ENCODE assay signal across 9 cellular contexts in the genomic region with DNA sequence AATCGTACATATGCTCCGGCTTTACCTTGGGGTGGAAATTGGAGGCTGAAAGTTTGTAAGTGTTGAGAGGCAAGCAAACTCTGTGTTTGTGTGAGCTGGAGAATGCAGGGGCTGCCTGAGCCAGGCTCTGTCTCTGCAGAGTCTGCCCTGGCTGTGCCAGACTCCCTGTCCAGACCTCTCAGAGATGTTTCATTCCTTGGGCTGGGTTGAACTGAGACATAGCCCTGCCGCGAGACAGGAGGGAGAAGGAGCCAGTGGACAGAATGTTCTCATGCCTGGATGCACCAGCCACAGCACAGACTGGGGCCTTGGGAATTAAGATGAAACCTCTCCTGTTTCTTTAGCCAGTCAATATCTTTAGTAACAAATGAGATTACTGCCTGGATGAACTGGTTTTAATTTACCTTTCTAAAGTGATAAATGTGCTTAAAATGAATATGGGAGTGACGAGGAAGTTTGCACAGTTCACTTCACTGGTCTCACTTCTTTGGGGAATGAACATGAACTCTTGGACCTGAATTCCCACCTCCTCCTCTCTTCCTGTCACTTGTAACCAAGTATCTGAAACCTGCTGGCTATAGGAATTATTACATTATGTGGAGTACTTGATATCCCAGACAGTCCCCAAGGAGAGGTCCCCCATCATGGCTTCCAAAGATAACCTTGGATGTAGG. TPM values are rescaled to one million over a fixed set of nuclear protein-coding genes. Genes with fewer than 3 reads are reported as not detected.
A peak's percentile ranks its signal among the peaks of the same experiment; 100 is the strongest.
DNase-seq lines count a peak whose midpoint lies in the region; ATAC-seq, FAIRE-seq and TF ChIP-seq lines count a peak whose summit lies in the region.
"Had no signal": no experiment of that assay in that cellular context is flagged by ENCODE, and none has a peak within 500 bp of the region (broad histone marks: within the 10 kb centered on the region; RNA-seq: fewer than 3 reads in every experiment).

No MANE protein-coding gene starts in this region.

- no peaks in the 10 kb centered on the region for H3K79me2 ChIP-seq in HCT116 (ENCODE audit: insufficient read depth, low read length)

- FAIRE-seq in small intestine (lab: Jason Lieb, UNC): no peak

- DNase-seq in HCT116 (ENCODE audit: low read depth, low spot score) (no peak), adipocyte (ENCODE audit: low read depth) (peak; percentile 67), kidney tubule cell (ENCODE audit: low spot score) (peak; percentile 54), small intestine (no peak), NCI-H345 treated with DMSO at 0.1 percent for 48 hours (lab: John Stamatoyannopoulos, UW; ENCODE audit: unreplicated experiment) (no peak)
- DNase-seq in T-helper 2 cell treated with Interferon-gamma antibody and Interleukin-4, amounts not matched to agents 5 μg/mL and 100 μg/mL, for 36 hours (ENCODE audit: low spot score): no peak
- DNase-seq: NCI-H187 had no signal

- no peak overlapping the region for H3K27ac ChIP-seq in HCT116 (ENCODE audit: low read depth, low read length)
- H3K27ac ChIP-seq in small intestine (ENCODE audit: low read depth in 1 of 2, low read length in 1 of 2): peak overlapping the region; percentile 45 to 94

- H3K4me1 ChIP-seq in HCT116 (ENCODE audit: control insufficient read depth in 1 of 2, insufficient read depth in 2 of 2, low read length in 2 of 2): peaks cover 26 to 31% of the 10 kb centered on the region in 2 experiments
- peaks cover 95% of the 10 kb centered on the region for H3K4me1 ChIP-seq in adipocyte (ENCODE audit: control insufficient read depth, insufficient read depth, low read length)
- peaks cover 24 to 44% of the 10 kb centered on the region in 2 donors for H3K4me1 ChIP-seq in small intestine (ENCODE audit: control insufficient read depth in 2 of 2, insufficient read depth in 1 of 2, low read depth in 1 of 2, low read length in 1 of 2)

- H4K20me1 ChIP-seq in HCT116 (ENCODE audit: insufficient read depth): no peaks in the 10 kb centered on the region

- peaks cover 3% of the 10 kb centered on the region for H3K36me3 Mint-ChIP-seq in T-helper 2 cell treated with Interferon-gamma antibody and Interleukin-4, amounts not matched to agents 5 μg/mL and 100 μg/mL, for 36 hours (ENCODE audit: low read depth)

- TF ChIP-seq RAD21 in HCT116 (IDR thresholded peaks at IDR 0.05; ENCODE audit: low read depth): no peak

- no peaks in the 10 kb centered on the region for H3K27me3 Mint-ChIP-seq in T-helper 2 cell treated with Interferon-gamma antibody and Interleukin-4, amounts not matched to agents 5 μg/mL and 100 μg/mL, for 36 hours (ENCODE audit: low read depth)

- H3K36me3 ChIP-seq in HCT116 (ENCODE audit: control insufficient read depth in 1 of 2, insufficient read depth in 2 of 2, low read length in 2 of 2) (no peaks in the 10 kb centered on the region), adipocyte (ENCODE audit: control insufficient read depth, insufficient read depth, low read length, severe bottlenecking) (no peaks in the 10 kb centered on the region), small intestine (ENCODE audit: control insufficient read depth in 2 of 2, insufficient read depth in 2 of 2, low read length in 2 of 2) (no peaks in the 10 kb centered on the region)

- CTCF ChIA-PET in HCT116 (lab: Charles Lee): no interaction called here

- H3K27ac Mint-ChIP-seq in T-helper 2 cell treated with Interferon-gamma antibody and Interleukin-4, amounts not matched to agents 5 μg/mL and 100 μg/mL, for 36 hours: no peak overlapping the region

- intact Hi-C loops in HCT116 (cut with micrococcal nuclease): no loop called here

- H3K4me1 Mint-ChIP-seq in T-helper 2 cell treated with Interferon-gamma antibody and Interleukin-4, amounts not matched to agents 5 μg/mL and 100 μg/mL, for 36 hours (ENCODE audit: low read depth): peaks cover 61% of the 10 kb centered on the region

- H3K9me3 ChIP-seq in HCT116 (ENCODE audit: control insufficient read depth in 1 of 2, insufficient read depth in 1 of 2, low read depth in 1 of 2, low read length in 2 of 2) (no peaks in the 10 kb centered on the region), adipocyte (ENCODE audit: control insufficient read depth, low read length) (no peaks in the 10 kb centered on the region), small intestine (ENCODE audit: control insufficient read depth, low read depth) (no peaks in the 10 kb centered on the region)

- no peaks in the 10 kb centered on the region for H3K9me3 Mint-ChIP-seq in T-helper 2 cell treated with Interferon-gamma antibody and Interleukin-4, amounts not matched to agents 5 μg/mL and 100 μg/mL, for 36 hours

- H3K9ac ChIP-seq in HCT116 (ENCODE audit: low read length) (no peak overlapping the region), adipocyte (ENCODE audit: low read length) (peak overlapping the region; percentile 86)

- H3K4me2 ChIP-seq in HCT116 (ENCODE audit: low read length): peak overlapping the region; percentile 18

- 24 to 39% (median 39%) methylated on average over 5 of the region's 5 CpGs for WGBS in small intestine, 3 donors

- no peak overlapping the region for H3K4me3 Mint-ChIP-seq in T-helper 2 cell treated with Interferon-gamma antibody and Interleukin-4, amounts not matched to agents 5 μg/mL and 100 μg/mL, for 36 hours

- ATAC-seq in HCT116 (no peak), HG02623 (IDR thresholded peaks at IDR 0.05; ENCODE audit: unreplicated experiment) (no peak), GM18520 (IDR thresholded peaks at IDR 0.05; ENCODE audit: unreplicated experiment) (no peak)

- no peaks in the 10 kb centered on the region for H3K9me2 ChIP-seq in HCT116 (ENCODE audit: insufficient read depth)

- no TSS peak for BruUV-seq in HCT116 (replicated peaks; lab: Mats Ljungman, UMichigan)

- RAD21 ChIA-PET in HCT116 (lab: Charles Lee; ENCODE audit: low non-redundant PET in 1 of 2, low total read pairs in 2 of 2, uncharacterized antibody in 2 of 2, unreplicated experiment in 2 of 2): no interaction called here

- no peak for TF ChIP-seq POLR2A in HCT116 (IDR thresholded peaks at IDR 0.05; ENCODE audit: borderline replicate concordance, extremely low read depth, insufficient read depth, insufficient read length)

- H3K27me3 ChIP-seq in HCT116 (ENCODE audit: insufficient read depth, low read length): no peaks in the 10 kb centered on the region
- no peaks in the 10 kb centered on the region for H3K27me3 ChIP-seq in adipocyte (replicated peaks; ENCODE audit: control insufficient read depth, insufficient read depth, low read length)
- H3K27me3 ChIP-seq in small intestine (ENCODE audit: control insufficient read depth in 2 of 2, insufficient read depth in 2 of 2, low read length in 2 of 2): no peaks in the 10 kb centered on the region

- H3K4me3 ChIP-seq in HCT116 (replicated peaks in 1 of 2; ENCODE audit: low read depth in 1 of 2, low read length in 2 of 2): no peak overlapping the region
- peak overlapping the region; percentile 58 for H3K4me3 ChIP-seq in adipocyte (ENCODE audit: low read length)
- H3K4me3 ChIP-seq in small intestine (ENCODE audit: low read depth in 1 of 2, low read length in 2 of 2): no peak overlapping the region

- POLR2A ChIA-PET in HCT116 (lab: Charles Lee): no interaction called here

- TF ChIP-seq CTCF in HCT116 (IDR thresholded peaks at IDR 0.05 in 2 of 3, conservative IDR thresholded peaks at IDR 0.05 in 1 of 3; ENCODE audit: borderline replicate concordance in 1 of 3, insufficient read depth in 1 of 3, low read depth in 2 of 3, low read length in 2 of 3): no peak

- no peak overlapping the region for H2AFZ ChIP-seq in HCT116 (ENCODE audit: low read depth, low read length, poor library complexity, severe bottlenecking)

TF ChIP-seq in HCT116, 20 proteins besides CTCF, POLR2A, EP300 and RAD21 (continues in another document):
- TF ChIP-seq ELF1 (IDR thresholded peaks at IDR 0.05; ENCODE audit: borderline replicate concordance, low read depth): no peak
- TF ChIP-seq, protein P1, sequence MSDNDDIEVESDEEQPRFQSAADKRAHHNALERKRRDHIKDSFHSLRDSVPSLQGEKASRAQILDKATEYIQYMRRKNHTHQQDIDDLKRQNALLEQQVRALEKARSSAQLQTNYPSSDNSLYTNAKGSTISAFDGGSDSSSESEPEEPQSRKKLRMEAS (IDR thresholded peaks at IDR 0.05): no peak
- TF ChIP-seq, protein P2, sequence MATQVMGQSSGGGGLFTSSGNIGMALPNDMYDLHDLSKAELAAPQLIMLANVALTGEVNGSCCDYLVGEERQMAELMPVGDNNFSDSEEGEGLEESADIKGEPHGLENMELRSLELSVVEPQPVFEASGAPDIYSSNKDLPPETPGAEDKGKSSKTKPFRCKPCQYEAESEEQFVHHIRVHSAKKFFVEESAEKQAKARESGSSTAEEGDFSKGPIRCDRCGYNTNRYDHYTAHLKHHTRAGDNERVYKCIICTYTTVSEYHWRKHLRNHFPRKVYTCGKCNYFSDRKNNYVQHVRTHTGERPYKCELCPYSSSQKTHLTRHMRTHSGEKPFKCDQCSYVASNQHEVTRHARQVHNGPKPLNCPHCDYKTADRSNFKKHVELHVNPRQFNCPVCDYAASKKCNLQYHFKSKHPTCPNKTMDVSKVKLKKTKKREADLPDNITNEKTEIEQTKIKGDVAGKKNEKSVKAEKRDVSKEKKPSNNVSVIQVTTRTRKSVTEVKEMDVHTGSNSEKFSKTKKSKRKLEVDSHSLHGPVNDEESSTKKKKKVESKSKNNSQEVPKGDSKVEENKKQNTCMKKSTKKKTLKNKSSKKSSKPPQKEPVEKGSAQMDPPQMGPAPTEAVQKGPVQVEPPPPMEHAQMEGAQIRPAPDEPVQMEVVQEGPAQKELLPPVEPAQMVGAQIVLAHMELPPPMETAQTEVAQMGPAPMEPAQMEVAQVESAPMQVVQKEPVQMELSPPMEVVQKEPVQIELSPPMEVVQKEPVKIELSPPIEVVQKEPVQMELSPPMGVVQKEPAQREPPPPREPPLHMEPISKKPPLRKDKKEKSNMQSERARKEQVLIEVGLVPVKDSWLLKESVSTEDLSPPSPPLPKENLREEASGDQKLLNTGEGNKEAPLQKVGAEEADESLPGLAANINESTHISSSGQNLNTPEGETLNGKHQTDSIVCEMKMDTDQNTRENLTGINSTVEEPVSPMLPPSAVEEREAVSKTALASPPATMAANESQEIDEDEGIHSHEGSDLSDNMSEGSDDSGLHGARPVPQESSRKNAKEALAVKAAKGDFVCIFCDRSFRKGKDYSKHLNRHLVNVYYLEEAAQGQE (IDR thresholded peaks at IDR 0.05; ENCODE audit: low read depth): no peak
- TF ChIP-seq CBX3 (IDR thresholded peaks at IDR 0.05; ENCODE audit: low read depth): no peak
- no peak for TF ChIP-seq SRF (IDR thresholded peaks at IDR 0.05; ENCODE audit: low read depth)
- TF ChIP-seq FOSL1 (IDR thresholded peaks at IDR 0.05; ENCODE audit: low read depth): no peak
- TF ChIP-seq ZFX (IDR thresholded peaks at IDR 0.05): no peak
- no peak for TF ChIP-seq SP1 (IDR thresholded peaks at IDR 0.05; ENCODE audit: low read depth)

RNA-seq across cellular contexts. Expression of a gene that starts 40.1 kb away (rescaled TPM):
- total RNA-seq in HCT116 (2021; ENCODE audit: unreplicated experiment): 4.7 TPM
- 2.7 and 4.1 TPM in 2 replicates for polyA plus RNA-seq in HCT116 (2012)
- polyA plus RNA-seq in small intestine: 1 to 10 TPM; 4.9 to 8.0 (median 7.6) TPM

Comparison
In these comparisons a context has a peak if more than half of its experiments do, and no peak if none do; other contexts are left out.
1. DNase-seq: peak in adipocyte (single experiment) and kidney tubule cell (single experiment); none in HCT116 (single experiment), small intestine (single experiment), T-helper 2 cell treated with Interferon-gamma antibody and Interleukin-4, amounts not matched to agents 5 μg/mL and 100 μg/mL, for 36 hours (single experiment) and NCI-H345 treated with DMSO at 0.1 percent for 48 hours (single experiment).